Comparison of ENCODE assay signal across 27 cellular contexts in genomic region chr17:76125922-76126321, GRCh38. TPM values are rescaled to one million over a fixed set of nuclear protein-coding genes. Genes with fewer than 3 reads are reported as not detected.
"Had no signal": no experiment of that assay in that cellular context is flagged by ENCODE, and none has a peak within 500 bp of the region (broad histone marks: within the 10 kb centered on the region; RNA-seq: fewer than 3 reads in every experiment).

No MANE protein-coding gene starts in this region.

- H3K9me3 Mint-ChIP-seq: activated CD4-positive, alpha-beta memory T cell treated with anti-CD3 and anti-CD28 coated beads for 36 hours; activated CD4-positive, alpha-beta T cell treated with anti-CD3 and anti-CD28 coated beads, Interleukin-2, amount 10 ng/mL, durations not matched to agents 24 days and 14 days; activated T-cell treated with anti-CD3 and anti-CD28 coated beads, Interleukin-2, amount 50 U/mL, for 4 hours; activated T-helper 17 cell treated with anti-CD3 and anti-CD28 coated beads, Interleukin-2, amount 50 U/mL, for 72 hours; mesothelial cell of epicardium; naive B cell; neural progenitor cell had no signal

- H3K4me3 Mint-ChIP-seq: activated CD4-positive, alpha-beta memory T cell treated with anti-CD3 and anti-CD28 coated beads for 36 hours; activated CD4-positive, alpha-beta T cell treated with anti-CD3 and anti-CD28 coated beads, Interleukin-2, amount 10 ng/mL, durations not matched to agents 24 days and 14 days; activated T-cell treated with anti-CD3 and anti-CD28 coated beads, Interleukin-2, amount 50 U/mL, for 4 hours; activated T-helper 17 cell treated with anti-CD3 and anti-CD28 coated beads, Interleukin-2, amount 50 U/mL, for 72 hours; mesothelial cell of epicardium had no signal

- H3K27me3 ChIP-seq: breast epithelium had no signal

- H3K9me3 ChIP-seq: breast epithelium, gastroesophageal sphincter, spleen, transverse colon had no signal

- DNase-seq: activated CD4-positive, alpha-beta memory T cell treated with anti-CD3 and anti-CD28 coated beads for 36 hours; activated CD4-positive, alpha-beta T cell treated with anti-CD3 and anti-CD28 coated beads, Interleukin-2, amount 10 ng/mL, durations not matched to agents 24 days and 14 days; activated CD4-positive, CD25-positive, alpha-beta regulatory T cell treated with anti-CD3 and anti-CD28 coated beads, Interleukin-2, amount 50 U/mL, for 72 hours; activated gamma-delta T cell treated with Interleukin-2 at 50 U/mL for 16 hours; activated T-cell treated with anti-CD3 and anti-CD28 coated beads, Interleukin-2, amount 50 U/mL, for 4 hours; central memory CD4-positive, alpha-beta T cell; hippocampal formation; left cardiac atrium; naive B cell; occipital lobe; right cardiac atrium; spleen; stimulated activated naive CD4-positive, alpha-beta T cell; T-helper 2 cell; transverse colon had no signal

- H3K27ac ChIP-seq: breast epithelium, gastroesophageal sphincter, neural progenitor cell, spleen, transverse colon had no signal

- H3K4me3 ChIP-seq: breast epithelium, gastroesophageal sphincter, neural progenitor cell, spleen, transverse colon had no signal

- H3K36me3 ChIP-seq: breast epithelium, gastroesophageal sphincter, neural progenitor cell, spleen, transverse colon had no signal

- H3K36me3 Mint-ChIP-seq: activated CD4-positive, alpha-beta memory T cell treated with anti-CD3 and anti-CD28 coated beads for 36 hours; mesothelial cell of epicardium; naive B cell; neural progenitor cell had no signal

- H3K27me3 Mint-ChIP-seq: activated CD4-positive, alpha-beta memory T cell treated with anti-CD3 and anti-CD28 coated beads for 36 hours; activated CD4-positive, alpha-beta T cell treated with anti-CD3 and anti-CD28 coated beads, Interleukin-2, amount 10 ng/mL, durations not matched to agents 24 days and 14 days; activated T-helper 17 cell treated with anti-CD3 and anti-CD28 coated beads, Interleukin-2, amount 50 U/mL, for 72 hours had no signal

- ATAC-seq: activated T-cell treated with anti-CD3 and anti-CD28 coated beads, Interleukin-2, amount 50 U/mL, for 4 hours; activated T-helper 17 cell treated with anti-CD3 and anti-CD28 coated beads, Interleukin-2, amount 50 U/mL, for 72 hours; gastroesophageal sphincter; left cardiac atrium; right cardiac atrium had no signal

- H3K27ac Mint-ChIP-seq: activated CD4-positive, alpha-beta memory T cell treated with anti-CD3 and anti-CD28 coated beads for 36 hours; mesothelial cell of epicardium; neural progenitor cell had no signal

RNA-seq across cellular contexts. Expression of gene FOXJ1, which starts 15.1 kb away (rescaled TPM):
- total RNA-seq: endothelial cell of umbilical vein, fibroblast of lung, fibroblast of villous mesenchyme, gastroesophageal sphincter, left cardiac atrium, right cardiac atrium had no signal
- polyA plus RNA-seq: endothelial cell of umbilical vein, fibroblast of lung, liver, right cardiac atrium had no signal

RNA-seq across cellular contexts. Expression of gene ZACN, which starts 46.9 kb away (rescaled TPM):
- total RNA-seq: breast epithelium, endothelial cell of umbilical vein, fibroblast of lung, fibroblast of villous mesenchyme, gastroesophageal sphincter, left cardiac atrium, liver, occipital lobe, right cardiac atrium, temporal lobe, urinary bladder had no signal
- polyA plus RNA-seq: fibroblast of lung, keratinocyte had no signal

RNA-seq across cellular contexts. Expression of gene GALR2, which starts 51.3 kb away (rescaled TPM):
- total RNA-seq: breast epithelium, endothelial cell of umbilical vein, fibroblast of lung, fibroblast of villous mesenchyme, gastroesophageal sphincter, left cardiac atrium, mesothelial cell of epicardium, occipital lobe, right cardiac atrium, temporal lobe, urinary bladder had no signal
- polyA plus RNA-seq: fibroblast of lung, keratinocyte, right cardiac atrium had no signal
